In genomic region chr5:142186821-142187594, GRCh38 we compare ENCODE assay signal across 1 cellular context.
A peak's percentile ranks its signal among the peaks of the same experiment; 100 is the strongest.
TF ChIP-seq lines count a peak whose summit lies in the region.

No MANE protein-coding gene starts in this region.

TF ChIP-seq in K562, 482 proteins besides CTCF, POLR2A, EP300 and RAD21 (continued from another document and continues in another):
- TF ChIP-seq HES1 (IDR thresholded peaks at IDR 0.05; ENCODE audit: low read depth): peak; percentile 68
- peak; percentile 65; the same call in 1 of the 2 replicates for TF ChIP-seq ZNF134 (CRISPR knock-in tag; conservative IDR thresholded peaks at IDR 0.05)
- TF ChIP-seq TBP (optimal IDR thresholded peaks at IDR 0.05; ENCODE audit: low read depth, low read length): no peak
- no peak for TF ChIP-seq THAP12 (CRISPR knock-in tag; IDR thresholded peaks at IDR 0.05)
- TF ChIP-seq ZNF140 (CRISPR knock-in tag; IDR thresholded peaks at IDR 0.05): no peak
- no peak for TF ChIP-seq ZBTB9 (CRISPR knock-in tag; IDR thresholded peaks at IDR 0.05)
- TF ChIP-seq JUNB (CRISPR knock-in tag; conservative IDR thresholded peaks at IDR 0.05): no peak
- no peak for TF ChIP-seq SAP30 (IDR thresholded peaks at IDR 0.05; ENCODE audit: borderline replicate concordance, insufficient read depth, low read depth, low read length, poor library complexity, severe bottlenecking)
- TF ChIP-seq CBFB (CRISPR knock-in tag; IDR thresholded peaks at IDR 0.05): peak; percentile 89
- TF ChIP-seq ZBTB17 (CRISPR knock-in tag; IDR thresholded peaks at IDR 0.05): no peak
- peak; percentile 92 for TF ChIP-seq ZNF436 (CRISPR knock-in tag; IDR thresholded peaks at IDR 0.05)
- peak; percentile 70 for TF ChIP-seq TAL1 (IDR thresholded peaks at IDR 0.05)
- TF ChIP-seq ZNF766 (CRISPR knock-in tag; conservative IDR thresholded peaks at IDR 0.05): peak; percentile 79; the same call in 1 of the 2 replicates
- no peak for TF ChIP-seq HNRNPLL (IDR thresholded peaks at IDR 0.05; ENCODE audit: low read depth, low read length, poor library complexity, severe bottlenecking)
- peak; percentile 33; the same call in 1 of the 2 replicates for TF ChIP-seq MYC (IDR thresholded peaks at IDR 0.05; ENCODE audit: low read depth, low read length)
- TF ChIP-seq MYC (CRISPR knock-in tag; IDR thresholded peaks at IDR 0.05; ENCODE audit: borderline replicate concordance, low read depth): no peak
- TF ChIP-seq CREM (IDR thresholded peaks at IDR 0.05; ENCODE audit: low read depth): no peak
- no peak for TF ChIP-seq MITF (IDR thresholded peaks at IDR 0.05)
- TF ChIP-seq ZMIZ1 (IDR thresholded peaks at IDR 0.05; ENCODE audit: low read depth in 2 of 2, low read length in 2 of 2): no peak
- TF ChIP-seq ZZZ3 (IDR thresholded peaks at IDR 0.05): no peak
- TF ChIP-seq GATA2 (CRISPR knock-in tag; IDR thresholded peaks at IDR 0.05): peak; percentile 86
- peak; percentile 71 for TF ChIP-seq CBFA2T2 (conservative IDR thresholded peaks at IDR 0.05)
- TF ChIP-seq PTRF (tag; IDR thresholded peaks at IDR 0.05): no peak
- no peak for TF ChIP-seq KDM5B (IDR thresholded peaks at IDR 0.05; ENCODE audit: insufficient replicate concordance, low read depth, low read length)
- TF ChIP-seq VEZF1 (CRISPR knock-in tag; IDR thresholded peaks at IDR 0.05): peak; percentile 64
- peak in 1 of 2 experiments; percentile 59; a peak in 1 of 4 replicates for TF ChIP-seq MLLT1 (IDR thresholded peaks at IDR 0.05)
- TF ChIP-seq RCOR1 (IDR thresholded peaks at IDR 0.05; ENCODE audit: borderline replicate concordance in 1 of 2, low read depth in 2 of 2, low read length in 2 of 2): peak in 1 of 2 experiments; percentile 76; a peak in 2 of 4 replicates
- TF ChIP-seq ZNF584 (CRISPR knock-in tag; IDR thresholded peaks at IDR 0.05; ENCODE audit: low read depth): no peak
- no peak for TF ChIP-seq MGA (IDR thresholded peaks at IDR 0.05)
- no peak for TF ChIP-seq CCNT2 (IDR thresholded peaks at IDR 0.05; ENCODE audit: borderline replicate concordance, extremely low read depth, insufficient read length, low read depth, low read length)
- no peak for TF ChIP-seq ZNF778 (CRISPR knock-in tag; IDR thresholded peaks at IDR 0.05)
- peak; percentile 68; the same call in 1 of the 2 replicates for TF ChIP-seq ZBTB1 (CRISPR knock-in tag; IDR thresholded peaks at IDR 0.05; ENCODE audit: borderline replicate concordance, low read depth)
- peak; percentile 76; the same call in 1 of the 2 replicates for TF ChIP-seq SMARCA5 (IDR thresholded peaks at IDR 0.05)
- peak; percentile 99 for TF ChIP-seq ZFP36 (IDR thresholded peaks at IDR 0.05; ENCODE audit: low read depth, low read length, partially characterized antibody)
